ENCODE assay signal across 2 cellular contexts in genomic region chr9:101635473-101635872, GRCh38.
TF ChIP-seq lines count a peak whose summit lies in the region.

No MANE protein-coding gene starts in this region.

TF ChIP-seq in liver, 16 proteins besides CTCF, POLR2A, EP300 and RAD21 (continued from another document):
- TF ChIP-seq ZBTB33 (IDR thresholded peaks at IDR 0.05) (no peak), NR2F2 (IDR thresholded peaks at IDR 0.05) (no peak), HNF4G (IDR thresholded peaks at IDR 0.05) (no peak), HNF4A (conservative IDR thresholded peaks at IDR 0.05) (no peak), YY1 (IDR thresholded peaks at IDR 0.05) (no peak), RXRA (IDR thresholded peaks at IDR 0.05) (no peak), JUND (IDR thresholded peaks at IDR 0.05) (no peak), TAF1 (conservative IDR thresholded peaks at IDR 0.05) (no peak)
- TF ChIP-seq, protein P1, sequence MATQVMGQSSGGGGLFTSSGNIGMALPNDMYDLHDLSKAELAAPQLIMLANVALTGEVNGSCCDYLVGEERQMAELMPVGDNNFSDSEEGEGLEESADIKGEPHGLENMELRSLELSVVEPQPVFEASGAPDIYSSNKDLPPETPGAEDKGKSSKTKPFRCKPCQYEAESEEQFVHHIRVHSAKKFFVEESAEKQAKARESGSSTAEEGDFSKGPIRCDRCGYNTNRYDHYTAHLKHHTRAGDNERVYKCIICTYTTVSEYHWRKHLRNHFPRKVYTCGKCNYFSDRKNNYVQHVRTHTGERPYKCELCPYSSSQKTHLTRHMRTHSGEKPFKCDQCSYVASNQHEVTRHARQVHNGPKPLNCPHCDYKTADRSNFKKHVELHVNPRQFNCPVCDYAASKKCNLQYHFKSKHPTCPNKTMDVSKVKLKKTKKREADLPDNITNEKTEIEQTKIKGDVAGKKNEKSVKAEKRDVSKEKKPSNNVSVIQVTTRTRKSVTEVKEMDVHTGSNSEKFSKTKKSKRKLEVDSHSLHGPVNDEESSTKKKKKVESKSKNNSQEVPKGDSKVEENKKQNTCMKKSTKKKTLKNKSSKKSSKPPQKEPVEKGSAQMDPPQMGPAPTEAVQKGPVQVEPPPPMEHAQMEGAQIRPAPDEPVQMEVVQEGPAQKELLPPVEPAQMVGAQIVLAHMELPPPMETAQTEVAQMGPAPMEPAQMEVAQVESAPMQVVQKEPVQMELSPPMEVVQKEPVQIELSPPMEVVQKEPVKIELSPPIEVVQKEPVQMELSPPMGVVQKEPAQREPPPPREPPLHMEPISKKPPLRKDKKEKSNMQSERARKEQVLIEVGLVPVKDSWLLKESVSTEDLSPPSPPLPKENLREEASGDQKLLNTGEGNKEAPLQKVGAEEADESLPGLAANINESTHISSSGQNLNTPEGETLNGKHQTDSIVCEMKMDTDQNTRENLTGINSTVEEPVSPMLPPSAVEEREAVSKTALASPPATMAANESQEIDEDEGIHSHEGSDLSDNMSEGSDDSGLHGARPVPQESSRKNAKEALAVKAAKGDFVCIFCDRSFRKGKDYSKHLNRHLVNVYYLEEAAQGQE (IDR thresholded peaks at IDR 0.05) = no peak
- TF ChIP-seq, protein P2, sequence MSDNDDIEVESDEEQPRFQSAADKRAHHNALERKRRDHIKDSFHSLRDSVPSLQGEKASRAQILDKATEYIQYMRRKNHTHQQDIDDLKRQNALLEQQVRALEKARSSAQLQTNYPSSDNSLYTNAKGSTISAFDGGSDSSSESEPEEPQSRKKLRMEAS (IDR thresholded peaks at IDR 0.05) = no peak
- TF ChIP-seq, protein P3, sequence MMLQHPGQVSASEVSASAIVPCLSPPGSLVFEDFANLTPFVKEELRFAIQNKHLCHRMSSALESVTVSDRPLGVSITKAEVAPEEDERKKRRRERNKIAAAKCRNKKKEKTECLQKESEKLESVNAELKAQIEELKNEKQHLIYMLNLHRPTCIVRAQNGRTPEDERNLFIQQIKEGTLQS (IDR thresholded peaks at IDR 0.05) = no peak
TF ChIP-seq in liver: peak in this region for 0.

TF ChIP-seq in HepG2, 621 proteins besides CTCF, POLR2A, EP300 and RAD21 (continued from another document):
- TF ChIP-seq, protein P4, sequence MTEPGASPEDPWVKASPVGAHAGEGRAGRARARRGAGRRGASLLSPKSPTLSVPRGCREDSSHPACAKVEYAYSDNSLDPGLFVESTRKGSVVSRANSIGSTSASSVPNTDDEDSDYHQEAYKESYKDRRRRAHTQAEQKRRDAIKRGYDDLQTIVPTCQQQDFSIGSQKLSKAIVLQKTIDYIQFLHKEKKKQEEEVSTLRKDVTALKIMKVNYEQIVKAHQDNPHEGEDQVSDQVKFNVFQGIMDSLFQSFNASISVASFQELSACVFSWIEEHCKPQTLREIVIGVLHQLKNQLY (CRISPR knock-in tag; IDR thresholded peaks at IDR 0.05) = no peak
- no peak for TF ChIP-seq CBFB (CRISPR knock-in tag; IDR thresholded peaks at IDR 0.05)
- no peak for TF ChIP-seq FOXK2 (IDR thresholded peaks at IDR 0.05)
- no peak for TF ChIP-seq ZNF550 (CRISPR knock-in tag; IDR thresholded peaks at IDR 0.05; ENCODE audit: borderline replicate concordance)
- no peak for TF ChIP-seq ZNF234 (CRISPR knock-in tag; conservative IDR thresholded peaks at IDR 0.05)
- TF ChIP-seq HIC2 (CRISPR knock-in tag; IDR thresholded peaks at IDR 0.05; ENCODE audit: low read depth) = no peak
- no peak for TF ChIP-seq ZNF431 (CRISPR knock-in tag; IDR thresholded peaks at IDR 0.05; ENCODE audit: borderline replicate concordance, low read depth)
- no peak for TF ChIP-seq FOXP4 (CRISPR knock-in tag; IDR thresholded peaks at IDR 0.05)
- TF ChIP-seq NR2F1 (CRISPR knock-in tag; IDR thresholded peaks at IDR 0.05) = no peak
- no peak for TF ChIP-seq NFE2L1 (CRISPR knock-in tag; IDR thresholded peaks at IDR 0.05; ENCODE audit: borderline replicate concordance)
